Comparison of ENCODE assay signal across 18 cellular contexts in genomic region chr6:131761061-131761761, GRCh38. TPM values are rescaled to one million over a fixed set of nuclear protein-coding genes. Genes with fewer than 3 reads are reported as not detected.
A peak's percentile ranks its signal among the peaks of the same experiment; 100 is the strongest.
DNase-seq lines count a peak whose midpoint lies in the region; ATAC-seq lines count a peak whose summit lies in the region.
"Had no signal": no experiment of that assay in that cellular context is flagged by ENCODE, and none has a peak within 500 bp of the region (broad histone marks: within the 10 kb centered on the region; RNA-seq: fewer than 3 reads in every experiment).

No MANE protein-coding gene starts in this region.

- no peak for ATAC-seq in GM19397 (IDR thresholded peaks at IDR 0.05; ENCODE audit: unreplicated experiment)
- no peak for ATAC-seq in activated CD8-positive, alpha-beta memory T cell treated with anti-CD3 and anti-CD28 coated beads, Interleukin-2, amount 10 ng/mL, durations not matched to agents 7 days and 5 days
- no peak for ATAC-seq in GM18868 (IDR thresholded peaks at IDR 0.05; ENCODE audit: unreplicated experiment)
- ATAC-seq: body of pancreas, gastrocnemius medialis had no signal

- no peak overlapping the region for H3K4me3 ChIP-seq in H7 (ENCODE audit: insufficient read depth, low read depth, low read length)
- H3K4me3 ChIP-seq: body of pancreas, gastrocnemius medialis had no signal

- no peaks in the 10 kb centered on the region for H3K9me3 Mint-ChIP-seq in activated CD8-positive, alpha-beta memory T cell treated with anti-CD3 and anti-CD28 coated beads, Interleukin-2, amount 10 ng/mL, durations not matched to agents 7 days and 5 days (ENCODE audit: low read depth)
- H3K9me3 Mint-ChIP-seq: H9, nephron progenitor cell had no signal

- no peaks in the 10 kb centered on the region for H3K36me3 ChIP-seq in H7 (replicated peaks; ENCODE audit: control insufficient read depth, insufficient read depth, low read length)
- H3K36me3 ChIP-seq: gastrocnemius medialis had no signal

- no peaks in the 10 kb centered on the region for H3K27me3 ChIP-seq in H7 (ENCODE audit: control insufficient read depth, insufficient read depth, low read length)
- H3K27me3 ChIP-seq: body of pancreas, gastrocnemius medialis had no signal

- H3K27me3 Mint-ChIP-seq in activated CD8-positive, alpha-beta memory T cell treated with anti-CD3 and anti-CD28 coated beads, Interleukin-2, amount 10 ng/mL, durations not matched to agents 7 days and 5 days, result peaks cover 19% of the 10 kb centered on the region

- H3K4me3 Mint-ChIP-seq in activated CD8-positive, alpha-beta memory T cell treated with anti-CD3 and anti-CD28 coated beads, Interleukin-2, amount 10 ng/mL, durations not matched to agents 7 days and 5 days, result no peak overlapping the region
- H3K4me3 Mint-ChIP-seq: H9, nephron progenitor cell had no signal

- H3K27ac Mint-ChIP-seq in activated CD8-positive, alpha-beta memory T cell treated with anti-CD3 and anti-CD28 coated beads, Interleukin-2, amount 10 ng/mL, durations not matched to agents 7 days and 5 days, result no peak overlapping the region
- H3K27ac Mint-ChIP-seq: H9, nephron progenitor cell had no signal

- DNase-seq in AG20443 (ENCODE audit: low spot score), result peak; percentile 29
- peak; percentile 83 for DNase-seq in M059J (ENCODE audit: low read depth)
- DNase-seq in cerebellar cortex (ENCODE audit: low spot score), result peak; percentile 57
- peak; percentile 13 for DNase-seq in middle frontal gyrus (ENCODE audit: extremely low spot score, low spot score)
- no peak for DNase-seq in H7
- DNase-seq in activated CD8-positive, alpha-beta memory T cell treated with anti-CD3 and anti-CD28 coated beads, Interleukin-2, amount 10 ng/mL, durations not matched to agents 7 days and 5 days, result no peak
- DNase-seq: AML-193; body of pancreas; effector CD4-positive, alpha-beta T cell; gastrocnemius medialis; H9; KG1; NCI-H1417 treated with DMSO at 0.1 percent for 48 hours; NCI-H446; nephron progenitor cell had no signal

- CTCF ChIA-PET in activated CD8-positive, alpha-beta memory T cell treated with anti-CD3 and anti-CD28 coated beads, Interleukin-2, amount 10 ng/mL, durations not matched to agents 7 days and 5 days (lab: Charles Lee), result no interaction called here

- no peaks in the 10 kb centered on the region for H3K4me1 Mint-ChIP-seq in activated CD8-positive, alpha-beta memory T cell treated with anti-CD3 and anti-CD28 coated beads, Interleukin-2, amount 10 ng/mL, durations not matched to agents 7 days and 5 days
- H3K4me1 Mint-ChIP-seq: H9 had no signal

- no peaks in the 10 kb centered on the region for H3K36me3 Mint-ChIP-seq in activated CD8-positive, alpha-beta memory T cell treated with anti-CD3 and anti-CD28 coated beads, Interleukin-2, amount 10 ng/mL, durations not matched to agents 7 days and 5 days

RNA-seq across cellular contexts. Expression of gene ENPP1, which starts 46.6 kb away (rescaled TPM):
- total RNA-seq in M059J (2014; rRNA removed; shearing (Covaris generic)), result 31.3 and 40.5 TPM in 2 replicates
- total RNA-seq in H7 (2014; rRNA removed; shearing (Covaris generic)), result 17.8 and 24.5 TPM in 2 replicates
- under 1 TPM; 0.15 to 0.47 TPM for total RNA-seq in activated CD8-positive, alpha-beta memory T cell treated with anti-CD3 and anti-CD28 coated beads, Interleukin-2, amount 10 ng/mL, durations not matched to agents 7 days and 5 days

RNA-seq across cellular contexts. Expression of gene CTAGE9, which starts 50.4 kb away (rescaled TPM):
- 0.27 TPM in 1 of 2 replicates, not detected in the other for total RNA-seq in M059J (2014; rRNA removed; shearing (Covaris generic))
- total RNA-seq in H7 (2014; rRNA removed; shearing (Covaris generic)), result not detected in 2 replicates
- total RNA-seq in activated CD8-positive, alpha-beta memory T cell treated with anti-CD3 and anti-CD28 coated beads, Interleukin-2, amount 10 ng/mL, durations not matched to agents 7 days and 5 days, result not detected
- total RNA-seq: gastrocnemius medialis, H9, OCI-LY7 had no signal

Comparison
In these comparisons a context has a peak if more than half of its experiments do, and no peak if none do; other contexts are left out.
1. DNase-seq: peak in AG20443 (single experiment), M059J (single experiment), cerebellar cortex (single experiment) and middle frontal gyrus (single experiment); none in H7 (single experiment) and activated CD8-positive, alpha-beta memory T cell treated with anti-CD3 and anti-CD28 coated beads, Interleukin-2, amount 10 ng/mL, durations not matched to agents 7 days and 5 days (single experiment).
2. RNA of gene ENPP1, which starts 46.6 kb away (total RNA-seq): 31.3 to 40.5 TPM in M059J and 17.8 to 24.5 TPM in H7; 0.15 to 0.47 TPM in activated CD8-positive, alpha-beta memory T cell treated with anti-CD3 and anti-CD28 coated beads, Interleukin-2, amount 10 ng/mL, durations not matched to agents 7 days and 5 days; every median in the first group is over 10 times any median in the second.